Comparison of ENCODE assay signal across 10 cellular contexts in the genomic region with DNA sequence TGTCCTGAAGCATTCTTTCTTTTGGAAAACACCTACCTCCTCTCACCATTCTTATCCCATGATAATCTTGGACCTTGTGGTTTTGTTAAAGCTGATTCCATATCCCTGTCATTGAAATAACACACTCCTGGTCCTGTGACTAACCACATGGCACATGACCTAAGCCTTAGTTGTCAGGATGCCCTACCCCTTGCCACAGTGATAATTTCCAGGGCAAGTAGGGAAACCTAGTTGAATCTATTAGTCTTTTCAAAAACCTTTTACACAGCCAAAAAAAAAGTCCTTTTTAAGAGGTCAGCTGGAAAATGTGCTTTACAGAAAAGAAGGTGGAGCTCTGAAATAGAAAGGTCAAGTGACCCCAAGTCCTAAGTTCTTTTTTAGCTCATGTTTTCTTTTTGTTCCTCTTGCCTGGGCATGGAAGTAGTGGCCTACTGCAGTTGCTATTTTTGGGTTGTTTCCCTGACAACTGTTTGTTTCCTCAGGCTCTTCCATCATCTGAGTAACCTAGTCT.
DNase-seq lines count a peak whose midpoint lies in the region; ATAC-seq, FAIRE-seq and TF ChIP-seq lines count a peak whose summit lies in the region.
"Had no signal": no experiment of that assay in that cellular context is flagged by ENCODE, and none has a peak within 500 bp of the region (broad histone marks: within the 10 kb centered on the region; RNA-seq: fewer than 3 reads in every experiment).

No MANE protein-coding gene starts in this region.

- no peak for TF ChIP-seq POLR2A in sigmoid colon (IDR thresholded peaks at IDR 0.05)

- no peaks in the 10 kb centered on the region for H3K4me1 Mint-ChIP-seq in activated CD4-positive, alpha-beta memory T cell treated with anti-CD3 and anti-CD28 coated beads for 36 hours (ENCODE audit: low read depth)

- peak in 3 of 4 donors; percentile 18 to 71 (median 47) for TF ChIP-seq EP300 in sigmoid colon (IDR thresholded peaks at IDR 0.05)

- CTCF ChIA-PET in activated CD4-positive, alpha-beta memory T cell treated with anti-CD3 and anti-CD28 coated beads for 36 hours (lab: Charles Lee) = interaction anchor here (1.3 kb wide), 1 partner anchor 10 kb away, joined by 4 read pairs; no protein-coding TSS in a partner anchor

- no peak for TF ChIP-seq CTCF in fibroblast of mammary gland (conservative IDR thresholded peaks at IDR 0.05; ENCODE audit: control insufficient read depth, insufficient read depth, low read depth, low read length)
- no peak for TF ChIP-seq CTCF in sigmoid colon (IDR thresholded peaks at IDR 0.05)

- no peaks in the 10 kb centered on the region for H3K9me3 ChIP-seq in sigmoid colon
- no peaks in the 10 kb centered on the region for H3K9me3 ChIP-seq in small intestine (ENCODE audit: control insufficient read depth, low read depth)

- no peaks in the 10 kb centered on the region for H3K27me3 ChIP-seq in sigmoid colon
- H3K27me3 ChIP-seq in small intestine (ENCODE audit: control insufficient read depth in 2 of 2, insufficient read depth in 2 of 2, low read length in 2 of 2) = no peaks in the 10 kb centered on the region

- POLR2A ChIA-PET in activated CD4-positive, alpha-beta memory T cell treated with anti-CD3 and anti-CD28 coated beads for 36 hours (lab: Charles Lee) = no interaction called here

- H3K9me3 Mint-ChIP-seq in activated CD4-positive, alpha-beta memory T cell treated with anti-CD3 and anti-CD28 coated beads for 36 hours = no peaks in the 10 kb centered on the region

- no peak overlapping the region for H3K27ac Mint-ChIP-seq in activated CD4-positive, alpha-beta memory T cell treated with anti-CD3 and anti-CD28 coated beads for 36 hours

- H3K4me3 ChIP-seq in fibroblast of mammary gland (ENCODE audit: control insufficient read depth, low read depth, low read length) (no peak overlapping the region), sigmoid colon (no peak overlapping the region), small intestine (ENCODE audit: low read depth in 1 of 2, low read length in 2 of 2) (no peak overlapping the region)

- peak; percentile 89 for FAIRE-seq in RCC 7860 (lab: Jason Lieb, UNC)
- FAIRE-seq in small intestine (lab: Jason Lieb, UNC) = no peak

- no peaks in the 10 kb centered on the region for H3K36me3 Mint-ChIP-seq in activated CD4-positive, alpha-beta memory T cell treated with anti-CD3 and anti-CD28 coated beads for 36 hours

- H3K27me3 Mint-ChIP-seq in activated CD4-positive, alpha-beta memory T cell treated with anti-CD3 and anti-CD28 coated beads for 36 hours = no peaks in the 10 kb centered on the region

- no peak for ATAC-seq in HG03565 (IDR thresholded peaks at IDR 0.05; ENCODE audit: unreplicated experiment)

- no peak overlapping the region for H3K4me3 Mint-ChIP-seq in activated CD4-positive, alpha-beta memory T cell treated with anti-CD3 and anti-CD28 coated beads for 36 hours

- H3K4me1 ChIP-seq in sigmoid colon = peaks cover 0 to 17% (median 16%) of the 10 kb centered on the region in 4 donors
- no peaks in the 10 kb centered on the region for H3K4me1 ChIP-seq in small intestine (ENCODE audit: control insufficient read depth in 2 of 2, insufficient read depth in 1 of 2, low read depth in 1 of 2, low read length in 1 of 2)

- peak overlapping the region in 2 of 4 donors; percentile 19 to 59 for H3K27ac ChIP-seq in sigmoid colon
- H3K27ac ChIP-seq in small intestine (ENCODE audit: low read depth in 1 of 2, low read length in 1 of 2) = no peak overlapping the region

- intact Hi-C loops in sigmoid colon (cut with DNase I) = no loop called here
- intact Hi-C loops in activated CD4-positive, alpha-beta memory T cell treated with anti-CD3 and anti-CD28 coated beads for 36 hours (cut with micrococcal nuclease) = no loop called here

- peak; percentile 70 for DNase-seq in GM04503 (ENCODE audit: low read depth)
- peak; percentile 86 for DNase-seq in RCC 7860 (ENCODE audit: low spot score)
- DNase-seq in fibroblast of mammary gland (ENCODE audit: low read depth) = peak; percentile 98
- DNase-seq in sigmoid colon = no peak
- DNase-seq in activated CD4-positive, alpha-beta memory T cell treated with anti-CD3 and anti-CD28 coated beads for 36 hours = no peak
- DNase-seq in small intestine = no peak
- DNase-seq in GM19240 (ENCODE audit: insufficient read length, low spot score) = no peak
- DNase-seq: effector CD4-positive, alpha-beta T cell; Right ventricle myocardium superior had no signal

- H3K36me3 ChIP-seq in sigmoid colon (no peaks in the 10 kb centered on the region), small intestine (ENCODE audit: control insufficient read depth in 2 of 2, insufficient read depth in 2 of 2, low read length in 2 of 2) (no peaks in the 10 kb centered on the region)

Comparison
In these comparisons a context has a peak if more than half of its experiments do, and no peak if none do; other contexts are left out.
1. DNase-seq: peak in GM04503 (single experiment), RCC 7860 (single experiment) and fibroblast of mammary gland (single experiment); none in sigmoid colon (single experiment), activated CD4-positive, alpha-beta memory T cell treated with anti-CD3 and anti-CD28 coated beads for 36 hours (single experiment), small intestine (single experiment) and GM19240 (single experiment).